Comparison of ENCODE assay signal across 8 cellular contexts in the genomic region with DNA sequence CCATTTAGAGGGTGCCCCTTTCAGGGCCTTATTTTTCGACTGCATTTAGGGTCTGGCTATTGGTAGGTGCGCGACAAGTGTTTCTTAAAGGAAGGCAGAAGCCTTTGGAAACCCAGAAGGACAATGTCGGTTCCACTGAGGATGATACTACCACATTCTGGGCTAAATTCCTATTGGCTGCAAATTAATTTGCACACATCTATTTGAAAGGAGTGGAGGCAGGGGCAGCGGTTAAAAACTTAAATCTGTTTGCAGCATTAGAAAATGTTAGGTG. TPM values are rescaled to one million over a fixed set of nuclear protein-coding genes. Genes with fewer than 3 reads are reported as not detected.
A peak's percentile ranks its signal among the peaks of the same experiment; 100 is the strongest.
DNase-seq lines count a peak whose midpoint lies in the region; ATAC-seq and TF ChIP-seq lines count a peak whose summit lies in the region.

No MANE protein-coding gene starts in this region.

- intact Hi-C loops in left ventricle myocardium inferior (cut with micrococcal nuclease), result no loop called here
- intact Hi-C loops in Right ventricle myocardium superior (cut with DNase I), result no loop called here
- intact Hi-C loops in colonic mucosa (cut with DNase I), result no loop called here
- intact Hi-C loops in aorta (cut with DNase I), result loop anchor here (5.0 kb wide), 3 partner anchors 94 to 691 kb away; no protein-coding TSS in a partner anchor

- H3K4me1 ChIP-seq in left ventricle myocardium inferior, result peaks cover 29% of the 10 kb centered on the region
- no peaks in the 10 kb centered on the region for H3K4me1 ChIP-seq in colonic mucosa
- H3K4me1 ChIP-seq in muscle layer of duodenum (ENCODE audit: control insufficient read depth in 1 of 2, insufficient read depth in 2 of 2, low read length in 2 of 2), result peaks cover 0 to 5% of the 10 kb centered on the region in 2 donors
- peaks cover 0 to 8% of the 10 kb centered on the region in 2 donors for H3K4me1 ChIP-seq in aorta (ENCODE audit: control insufficient read depth in 1 of 2, insufficient read depth in 2 of 2, low read length in 2 of 2)

- DNase-seq in left ventricle myocardium inferior, result no peak
- DNase-seq in Right ventricle myocardium superior, result no peak
- no peak for DNase-seq in colonic mucosa
- DNase-seq in aorta, result no peak
- no peak for DNase-seq in NCI-H2196 treated with DMSO at 0.1 percent for 48 hours (lab: John Stamatoyannopoulos, UW; ENCODE audit: unreplicated experiment)
- no peak for DNase-seq in NCI-H82 treated with DMSO at 0.1 percent for 48 hours (lab: John Stamatoyannopoulos, UW; ENCODE audit: unreplicated experiment)

- H3K9ac ChIP-seq in colonic mucosa (ENCODE audit: low read depth in 2 of 2, low read length in 2 of 2), result peak overlapping the region in 1 of 2 donors; percentile 87

- TF ChIP-seq CTCF in left ventricle myocardium inferior (IDR thresholded peaks at IDR 0.05; ENCODE audit: borderline replicate concordance) (no peak), colonic mucosa (IDR thresholded peaks at IDR 0.05) (no peak)

- H3K27ac ChIP-seq in left ventricle myocardium inferior (replicated peaks) (peak overlapping the region; percentile 98), colonic mucosa (peak overlapping the region; percentile 87), muscle layer of duodenum (ENCODE audit: low read length) (peak overlapping the region; percentile 86), aorta (ENCODE audit: low read depth in 1 of 2, low read length in 2 of 2) (peak overlapping the region; percentile 78 to 92)

- no peaks in the 10 kb centered on the region for H3K27me3 ChIP-seq in left ventricle myocardium inferior (ENCODE audit: low read depth)
- H3K27me3 ChIP-seq in colonic mucosa, result no peaks in the 10 kb centered on the region
- H3K27me3 ChIP-seq in muscle layer of duodenum (ENCODE audit: low read depth, low read length), result no peaks in the 10 kb centered on the region
- no peaks in the 10 kb centered on the region for H3K27me3 ChIP-seq in aorta (ENCODE audit: control insufficient read depth in 1 of 2, insufficient read depth in 2 of 2, low read length in 1 of 2)

- H3K4me3 ChIP-seq in left ventricle myocardium inferior (peak overlapping the region; percentile 98), colonic mucosa (peak overlapping the region; percentile 82), muscle layer of duodenum (ENCODE audit: low read depth in 1 of 2, low read length in 2 of 2) (peak overlapping the region; percentile 76 to 81), aorta (ENCODE audit: low read length in 2 of 2) (peak overlapping the region; percentile 77 to 96)

- 46 to 50% methylated on average over 5 of the region's 5 CpGs for WGBS in aorta, 2 donors

- ATAC-seq in Right ventricle myocardium superior (ENCODE audit: poor library complexity) (no peak), aorta (ENCODE audit: low FRiP score) (no peak), HG03175 (IDR thresholded peaks at IDR 0.05; ENCODE audit: unreplicated experiment) (no peak)

- no peaks in the 10 kb centered on the region for H3K9me3 ChIP-seq in left ventricle myocardium inferior (replicated peaks)
- H3K9me3 ChIP-seq in colonic mucosa, result no peaks in the 10 kb centered on the region
- H3K9me3 ChIP-seq in muscle layer of duodenum (ENCODE audit: control insufficient read depth in 1 of 2, low read length in 2 of 2), result no peaks in the 10 kb centered on the region
- no peaks in the 10 kb centered on the region for H3K9me3 ChIP-seq in aorta (ENCODE audit: control insufficient read depth, low read length)

- H3K36me3 ChIP-seq in left ventricle myocardium inferior, result no peaks in the 10 kb centered on the region
- H3K36me3 ChIP-seq in colonic mucosa, result no peaks in the 10 kb centered on the region
- H3K36me3 ChIP-seq in muscle layer of duodenum (ENCODE audit: control insufficient read depth in 1 of 2, insufficient read depth in 2 of 2, low read length in 2 of 2), result no peaks in the 10 kb centered on the region
- no peaks in the 10 kb centered on the region for H3K36me3 ChIP-seq in aorta (ENCODE audit: control insufficient read depth in 1 of 2, insufficient read depth in 2 of 2, low read length in 1 of 2)

RNA-seq across cellular contexts. Expression of a gene that starts 1.1 kb away (rescaled TPM):
- total RNA-seq in left ventricle myocardium inferior (166 TPM), Right ventricle myocardium superior (131 TPM), colonic mucosa (10 to 100 TPM; 65.6 to 69.0 TPM), aorta (10 to 100 TPM; 36.1 to 47.1 TPM)
- polyA plus RNA-seq in aorta, result 10 to 100 TPM in 1 of 2 donors, 1 to 10 TPM in 1; 8.0 to 12.5 TPM

RNA-seq across cellular contexts. Expression of a gene that starts 18.4 kb away (rescaled TPM):
- total RNA-seq in left ventricle myocardium inferior (30.7 TPM), Right ventricle myocardium superior (30.8 TPM), colonic mucosa (10 to 100 TPM; 31.2 to 47.4 TPM), aorta (10 to 100 TPM; 54.4 to 60.4 TPM)
- 10 to 100 TPM; 34.8 to 64.5 TPM for polyA plus RNA-seq in aorta

Comparison
In these comparisons a context has a peak if more than half of its experiments do, and no peak if none do; other contexts are left out.
1. intact Hi-C loops: an anchor here in aorta (5.0 kb wide); none called in left ventricle myocardium inferior, Right ventricle myocardium superior and colonic mucosa.